ENCODE assay signal across 11 cellular contexts in genomic region chrX:29042341-29042740, GRCh38.
"Had no signal": no experiment of that assay in that cellular context is flagged by ENCODE, and none has a peak within 500 bp of the region (broad histone marks: within the 10 kb centered on the region; RNA-seq: fewer than 3 reads in every experiment).

No MANE protein-coding gene starts in this region.

- H3K4me1 Mint-ChIP-seq: GM23338 had no signal

- H3K4me3 Mint-ChIP-seq: GM23338, H9, HFFc6 had no signal

- FAIRE-seq: H1, H54 had no signal

- H3K4me3 ChIP-seq: GM23248, GM23338, HAP-1 had no signal

- ATAC-seq: GM23338, HCT116 had no signal

- H3K9ac ChIP-seq: GM23248 had no signal

- DNase-seq: GM23248, GOT3, H7, H9, HCEC 1CT, HFFc6 had no signal

- H3K27ac ChIP-seq: GM23248 had no signal

- H3K9me3 Mint-ChIP-seq: GM23338, HFFc6 had no signal

- H3K4me2 ChIP-seq: GM23338 had no signal

- H3K36me3 ChIP-seq: HAP-1 had no signal

- H2AFZ ChIP-seq: GM23248, GM23338 had no signal

- H3K27ac Mint-ChIP-seq: GM23338, H9, HFFc6 had no signal

- H3K9me3 ChIP-seq: HAP-1 had no signal
